14 cellular contexts compared by ENCODE assay signal in the genomic region with DNA sequence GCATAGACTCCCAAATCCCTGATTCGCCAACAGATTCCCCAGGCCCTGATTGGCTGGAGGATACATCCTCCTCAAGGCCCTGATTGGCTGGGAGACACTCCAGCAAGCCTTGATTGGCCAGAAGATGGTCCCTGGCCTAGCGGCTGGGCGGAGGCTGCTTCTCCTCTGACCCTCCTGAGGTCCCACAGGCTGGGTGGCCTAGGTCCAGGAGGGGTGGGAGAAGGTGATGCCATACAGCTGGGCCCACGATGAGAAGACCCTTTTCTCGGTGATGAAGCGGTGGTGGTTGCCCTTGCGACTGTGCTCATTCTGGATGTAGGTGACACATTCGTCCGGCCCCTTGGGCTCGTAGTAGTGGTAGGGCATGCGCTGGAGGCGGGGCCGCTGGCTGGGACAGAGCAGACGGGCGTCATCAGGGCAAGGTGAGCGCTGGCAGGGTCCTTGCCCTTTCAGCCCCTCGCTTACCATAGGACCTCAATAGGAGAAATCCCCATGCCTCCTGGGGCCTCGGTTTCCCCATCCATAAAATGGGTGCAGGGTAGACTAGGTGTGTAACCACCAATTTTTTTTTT. TPM values are rescaled to one million over a fixed set of nuclear protein-coding genes. Genes with fewer than 3 reads are reported as not detected.
A peak's percentile ranks its signal among the peaks of the same experiment; 100 is the strongest.
DNase-seq lines count a peak whose midpoint lies in the region; ATAC-seq and TF ChIP-seq lines count a peak whose summit lies in the region.
"Had no signal": no experiment of that assay in that cellular context is flagged by ENCODE, and none has a peak within 500 bp of the region (broad histone marks: within the 10 kb centered on the region; RNA-seq: fewer than 3 reads in every experiment).

No MANE protein-coding gene starts in this region.

- H3K4me3 Mint-ChIP-seq in chondrocyte (ENCODE audit: unreplicated experiment) = no peak overlapping the region

- H3K79me1 ChIP-seq in IMR-90 (ENCODE audit: low read depth in 1 of 2, low read length in 2 of 2) = peaks cover 0 to 30% of the 10 kb centered on the region in 2 experiments; a peak in 3 of 4 replicates

- peaks cover 24% of the 10 kb centered on the region for H3K4me1 Mint-ChIP-seq in chondrocyte (ENCODE audit: low read depth)

- CTCF ChIA-PET in IMR-90 (lab: Yijun Ruan, JAX) = no interaction called here

- H2BK120ac ChIP-seq in IMR-90 (ENCODE audit: low read depth, low read length) = no peak overlapping the region

- H3K9me3 Mint-ChIP-seq in chondrocyte (ENCODE audit: low read depth) = no peaks in the 10 kb centered on the region

- no peak overlapping the region for H2BK5ac ChIP-seq in IMR-90 (ENCODE audit: low read depth, low read length, poor library complexity, severe bottlenecking)

- peaks cover 16% of the 10 kb centered on the region; the same call in 1 of the 2 replicates for H4K20me1 ChIP-seq in IMR-90 (ENCODE audit: insufficient read depth, low read length)

- no peak overlapping the region for H3K9ac ChIP-seq in IMR-90 (ENCODE audit: low read depth, low read length)

- H2BK15ac ChIP-seq in IMR-90 (ENCODE audit: low read depth, low read length) = no peak overlapping the region

- dilution Hi-C loops in IMR-90 (cut with HindIII; ENCODE audit: low sequenced_read_pairs, unreplicated experiment) = no loop called here

- no peak for TF ChIP-seq CTCF in IMR-90 (conservative IDR thresholded peaks at IDR 0.05; ENCODE audit: low read depth, low read length)
- TF ChIP-seq CTCF in chondrocyte (IDR thresholded peaks at IDR 0.05) = no peak

- H4K91ac ChIP-seq in IMR-90 (ENCODE audit: insufficient read depth, low read depth, low read length) = no peak overlapping the region

- no peak overlapping the region for H3K27ac Mint-ChIP-seq in chondrocyte (ENCODE audit: unreplicated experiment)

- no peak overlapping the region for H3K4me3 ChIP-seq in IMR-90 (ENCODE audit: insufficient read depth, low read depth, low read length)
- H3K4me3 ChIP-seq: HAP-1 had no signal

- TF ChIP-seq RAD21 in IMR-90 (IDR thresholded peaks at IDR 0.05; ENCODE audit: low read length) = no peak

- H3K4me1 ChIP-seq in IMR-90 (ENCODE audit: control insufficient read depth, insufficient read depth, low read length) = peaks cover 4% of the 10 kb centered on the region
- H3K4me1 ChIP-seq: HAP-1 had no signal

- no peak overlapping the region for H3K27ac ChIP-seq in IMR-90 (ENCODE audit: insufficient read depth, low read length)

- no peak overlapping the region for H3K14ac ChIP-seq in IMR-90 (replicated peaks; ENCODE audit: low read depth, low read length)

- in situ Hi-C loops in IMR-90 (cut with MboI; ENCODE audit: low sequenced_read_pairs) = no loop called here

- H3K23ac ChIP-seq in IMR-90 (ENCODE audit: low read depth, low read length) = no peak overlapping the region

- WGBS in IMR-90 (ENCODE audit: extremely low coverage in 2 of 2, insufficient read length in 1 of 2), 2 experiments = 91% methylated on average over 6 of the region's 18 CpGs; no CpG with 5 or more reads in 1 of the 2 experiments

- BruUV-seq in IMR-90 (replicated peaks; lab: Mats Ljungman, UMichigan) = no TSS peak

- H3K36me3 ChIP-seq in IMR-90 (ENCODE audit: control insufficient read depth, insufficient read depth, low read length) = peaks cover 56% of the 10 kb centered on the region

- no peak overlapping the region for H4K5ac ChIP-seq in IMR-90 (ENCODE audit: low read depth, low read length)

- no peak overlapping the region for H3K4me2 ChIP-seq in IMR-90 (ENCODE audit: low read depth, low read length)

- peaks cover 11% of the 10 kb centered on the region for H3K9me1 ChIP-seq in IMR-90 (ENCODE audit: insufficient read depth, low read length)

- no peaks in the 10 kb centered on the region for H3K9me3 ChIP-seq in IMR-90 (ENCODE audit: control insufficient read depth, insufficient read depth, low read length)
- H3K9me3 ChIP-seq: HAP-1 had no signal

- no peak for TF ChIP-seq POLR2A in IMR-90 (IDR thresholded peaks at IDR 0.05; ENCODE audit: low read depth, low read length)

- H2AK5ac ChIP-seq in IMR-90 (ENCODE audit: low read depth, low read length) = no peak overlapping the region

- H3K36me3 Mint-ChIP-seq in chondrocyte (ENCODE audit: low read depth) = peaks cover 23% of the 10 kb centered on the region

- POLR2A ChIA-PET in IMR-90 (lab: Charles Lee; ENCODE audit: unreplicated experiment) = no interaction called here

- H3K18ac ChIP-seq in IMR-90 (ENCODE audit: low read depth, low read length) = no peak overlapping the region

- no peaks in the 10 kb centered on the region for H3K27me3 ChIP-seq in IMR-90 (ENCODE audit: control insufficient read depth, insufficient read depth, low read length)

- H3K56ac ChIP-seq in IMR-90 (ENCODE audit: extremely low read depth, insufficient read depth, low read length) = no peak overlapping the region

- no peak overlapping the region for H3K4ac ChIP-seq in IMR-90 (ENCODE audit: low read depth, low read length)

- H2AK9ac ChIP-seq in IMR-90 (replicated peaks; ENCODE audit: low read depth, low read length, poor library complexity) = peak overlapping the region; percentile 87

- H2BK20ac ChIP-seq in IMR-90 (ENCODE audit: low read depth, low read length) = no peak overlapping the region

- ATAC-seq in IMR-90 (ENCODE audit: low read depth) = no peak
- ATAC-seq in sciatic nerve = peak; percentile 8
- ATAC-seq in HG02759 (IDR thresholded peaks at IDR 0.05; ENCODE audit: unreplicated experiment) = no peak
- ATAC-seq: left colon, PC-3 had no signal

- H4K8ac ChIP-seq in IMR-90 (ENCODE audit: low read depth in 2 of 2, low read length in 2 of 2) = no peak overlapping the region

- no peaks in the 10 kb centered on the region for H3K27me3 Mint-ChIP-seq in chondrocyte (ENCODE audit: low read depth)

- intact Hi-C loops in IMR-90 (cut with micrococcal nuclease) = no loop called here
- intact Hi-C loops in sciatic nerve (cut with DNase I) = no loop called here

- peak; percentile 33 for DNase-seq in DMS53 (lab: John Stamatoyannopoulos, UW)
- no peak for DNase-seq in DMS53 treated with DMSO at 0.1 percent for 48 hours (lab: John Stamatoyannopoulos, UW; ENCODE audit: unreplicated experiment)
- no peak for DNase-seq in IMR-90
- DNase-seq in chondrocyte (ENCODE audit: low spot score) = peak; percentile 79
- DNase-seq in sciatic nerve (ENCODE audit: low spot score) = no peak
- no peak for DNase-seq in CD1c-positive myeloid dendritic cell (ENCODE audit: extremely low spot score)
- DNase-seq in NCI-H1105 treated with DMSO at 0.1 percent for 48 hours (lab: John Stamatoyannopoulos, UW) = no peak
- DNase-seq: activated CD4-positive, alpha-beta T cell treated with anti-CD3 and anti-CD28 coated beads for 1 hour; Calu3; left colon; NCI-H146; PC-3 had no signal

- H2AFZ ChIP-seq in IMR-90 (replicated peaks; ENCODE audit: low read length, poor library complexity) = peak overlapping the region; percentile 41

TF ChIP-seq in IMR-90, 13 proteins besides CTCF, POLR2A, EP300 and RAD21:
- TF ChIP-seq SMC3 (IDR thresholded peaks at IDR 0.05; ENCODE audit: low read depth, low read length) = no peak
- TF ChIP-seq FOS (IDR thresholded peaks at IDR 0.05; ENCODE audit: low read depth, low read length) = 0 out of 2 replicates have a peak, but pooled peaks have one; percentile 5
- no peak for TF ChIP-seq MAFK (IDR thresholded peaks at IDR 0.05; ENCODE audit: low read depth, low read length)
- TF ChIP-seq RFX5 (IDR thresholded peaks at IDR 0.05; ENCODE audit: low read depth, low read length) = no peak

RNA-seq across cellular contexts. Expression of a gene that starts 9.0 kb away (rescaled TPM):
- total RNA-seq in IMR-90 (2012; rRNA removed) (44.8 and 51.4 TPM in 2 replicates), chondrocyte (75.3 to 83.8 TPM (median 77.2 TPM) in 3 replicates), sciatic nerve (61.0 TPM)
- 119 and 126 TPM in 2 replicates for polyA plus RNA-seq in IMR-90 (2012; rRNA removed)
- 146 and 387 TPM in 2 replicates for polyA plus RNA-seq in IMR-90 (2012; cell fraction: cytosol; rRNA removed)
- polyA plus RNA-seq in IMR-90 (2012; cell fraction: nucleus; rRNA removed; ENCODE audit: low replicate concordance) = 158 and 207 TPM in 2 replicates

RNA-seq across cellular contexts. Expression of a gene that starts 12.9 kb away (rescaled TPM):
- total RNA-seq in IMR-90 (2012; rRNA removed) (35.3 and 35.7 TPM in 2 replicates), chondrocyte (45.5 to 54.3 TPM (median 47.5 TPM) in 3 replicates), sciatic nerve (108 TPM)
- polyA plus RNA-seq in IMR-90 (2012; rRNA removed) = 47.6 and 48.6 TPM in 2 replicates
- 41.6 and 60.0 TPM in 2 replicates for polyA plus RNA-seq in IMR-90 (2012; cell fraction: cytosol; rRNA removed)
- polyA plus RNA-seq in IMR-90 (2012; cell fraction: nucleus; rRNA removed; ENCODE audit: low replicate concordance) = 105 and 190 TPM in 2 replicates

RNA-seq across cellular contexts. Expression of a gene that starts 30.4 kb away (rescaled TPM):
- total RNA-seq in IMR-90 (2012; rRNA removed) (11.9 and 12.5 TPM in 2 replicates), chondrocyte (22.2 to 25.5 TPM (median 24.4 TPM) in 3 replicates), sciatic nerve (19.6 TPM)
- 32.9 and 42.2 TPM in 2 replicates for polyA plus RNA-seq in IMR-90 (2012; rRNA removed)
- 18.6 and 48.3 TPM in 2 replicates for polyA plus RNA-seq in IMR-90 (2012; cell fraction: cytosol; rRNA removed)
- polyA plus RNA-seq in IMR-90 (2012; cell fraction: nucleus; rRNA removed; ENCODE audit: low replicate concordance) = 25.4 and 59.2 TPM in 2 replicates

RNA-seq across cellular contexts. Expression of a gene that starts 32.0 kb away (rescaled TPM):
- total RNA-seq in IMR-90 (2012; rRNA removed) (3.6 and 4.2 TPM in 2 replicates), chondrocyte (81.3 to 101 TPM (median 89.5 TPM) in 3 replicates), sciatic nerve (285 TPM)
- polyA plus RNA-seq in IMR-90 (2012; rRNA removed) = 73.9 and 83.3 TPM in 2 replicates
- polyA plus RNA-seq in IMR-90 (2012; cell fraction: cytosol; rRNA removed) = 39.1 and 101 TPM in 2 replicates
- 36.4 and 102 TPM in 2 replicates for polyA plus RNA-seq in IMR-90 (2012; cell fraction: nucleus; rRNA removed; ENCODE audit: low replicate concordance)
- total RNA-seq: Calu3 had no signal

RNA-seq across cellular contexts. Expression of a gene that starts 44.1 kb away (rescaled TPM):
- total RNA-seq in IMR-90 (2012; rRNA removed) = 0.28 and 0.36 TPM in 2 replicates
- polyA plus RNA-seq in IMR-90 (2012; rRNA removed) = 2.7 and 3.6 TPM in 2 replicates
- 2.5 and 3.4 TPM in 2 replicates for polyA plus RNA-seq in IMR-90 (2012; cell fraction: cytosol; rRNA removed)
- polyA plus RNA-seq in IMR-90 (2012; cell fraction: nucleus; rRNA removed; ENCODE audit: low replicate concordance) = 22.0 and 36.8 TPM in 2 replicates
- total RNA-seq in chondrocyte = 1.4 to 4.3 TPM (median 2.7 TPM) in 3 replicates
- total RNA-seq in sciatic nerve = 2.0 TPM

Comparison
In these comparisons a context has a peak if more than half of its experiments do, and no peak if none do; other contexts are left out.
1. DNase-seq: peak in DMS53 (single experiment) and chondrocyte (single experiment); none in DMS53 treated with DMSO at 0.1 percent for 48 hours (single experiment), IMR-90 (single experiment), sciatic nerve (single experiment), CD1c-positive myeloid dendritic cell (single experiment) and NCI-H1105 treated with DMSO at 0.1 percent for 48 hours (single experiment).